In genomic region chr14:90639641-90640040, GRCh38 we compare ENCODE assay signal across 25 cellular contexts.
"Had no signal": no experiment of that assay in that cellular context is flagged by ENCODE, and none has a peak within 500 bp of the region (broad histone marks: within the 10 kb centered on the region; RNA-seq: fewer than 3 reads in every experiment).

No MANE protein-coding gene starts in this region.

- H3K9me3 ChIP-seq: body of pancreas, colonic mucosa, lower lobe of right lung, prostate gland, suprapubic skin, transverse colon, uterus had no signal

- H3K36me3 Mint-ChIP-seq: activated CD8-positive, alpha-beta memory T cell treated with anti-CD3 and anti-CD28 coated beads, Interleukin-2, amount 10 ng/mL, durations not matched to agents 7 days and 5 days; activated naive CD8-positive, alpha-beta T cell treated with anti-CD3 and anti-CD28 coated beads for 36 hours; natural killer cell treated with Interleukin-12 subunit alpha and Interleukin-12 subunit beta and Interleukin-15 and Interleukin-18, amount 100 ng/mL, for 72 hours; T-cell had no signal

- DNase-seq: activated B cell treated with CpG ODN at 0.5 μM for 24 hours; activated CD4-positive, alpha-beta memory T cell treated with anti-CD3 and anti-CD28 coated beads, Interleukin-2, amount 10 ng/mL, durations not matched to agents 7 days and 5 days; activated CD4-positive, alpha-beta T cell treated with anti-CD3 and anti-CD28 coated beads for 4 hours; activated CD8-positive, alpha-beta memory T cell treated with anti-CD3 and anti-CD28 coated beads, Interleukin-2, amount 10 ng/mL, durations not matched to agents 7 days and 5 days; activated naive CD4-positive, alpha-beta T cell; activated naive CD8-positive, alpha-beta T cell treated with anti-CD3 and anti-CD28 coated beads for 36 hours; amniotic stem cell; body of pancreas; central memory CD4-positive, alpha-beta T cell; colonic mucosa; effector CD4-positive, alpha-beta T cell; lower lobe of right lung; right cardiac atrium; stimulated activated naive CD8-positive, alpha-beta T cell treated with anti-CD3 and anti-CD28 coated beads, Interleukin-15, Interleukin-2, amounts not matched to agents 100 U/mL and 50 U/mL, for 24 hours; T-cell; transverse colon; uterus had no signal

- H3K27me3 ChIP-seq: body of pancreas, colonic mucosa, hepatocyte, suprapubic skin, transverse colon, uterus had no signal

- H3K27me3 Mint-ChIP-seq: activated B cell treated with CpG ODN at 0.5 μM for 24 hours; activated CD4-positive, alpha-beta memory T cell treated with anti-CD3 and anti-CD28 coated beads, Interleukin-2, amount 10 ng/mL, durations not matched to agents 7 days and 5 days; activated CD8-positive, alpha-beta memory T cell treated with anti-CD3 and anti-CD28 coated beads, Interleukin-2, amount 10 ng/mL, durations not matched to agents 7 days and 5 days; activated naive CD8-positive, alpha-beta T cell treated with anti-CD3 and anti-CD28 coated beads for 36 hours; activated T-helper 17 cell treated with anti-CD3 and anti-CD28 coated beads, Interleukin-2, amount 50 U/mL, for 72 hours; natural killer cell treated with Interleukin-12 subunit alpha and Interleukin-12 subunit beta and Interleukin-15 and Interleukin-18, amount 100 ng/mL, for 72 hours; T-cell had no signal

- H3K4me1 ChIP-seq: body of pancreas, colonic mucosa, prostate gland, suprapubic skin, uterus had no signal

- H3K4me3 Mint-ChIP-seq: activated B cell treated with CpG ODN at 0.5 μM for 24 hours; activated CD4-positive, alpha-beta memory T cell treated with anti-CD3 and anti-CD28 coated beads, Interleukin-2, amount 10 ng/mL, durations not matched to agents 7 days and 5 days; activated CD8-positive, alpha-beta memory T cell treated with anti-CD3 and anti-CD28 coated beads, Interleukin-2, amount 10 ng/mL, durations not matched to agents 7 days and 5 days; activated naive CD8-positive, alpha-beta T cell treated with anti-CD3 and anti-CD28 coated beads for 36 hours; activated T-helper 17 cell treated with anti-CD3 and anti-CD28 coated beads, Interleukin-2, amount 50 U/mL, for 72 hours; natural killer cell treated with Interleukin-12 subunit alpha and Interleukin-12 subunit beta and Interleukin-15 and Interleukin-18, amount 100 ng/mL, for 72 hours; T-cell had no signal

- H2AFZ ChIP-seq: hepatocyte had no signal

- H3K27ac Mint-ChIP-seq: activated B cell treated with CpG ODN at 0.5 μM for 24 hours; activated CD4-positive, alpha-beta memory T cell treated with anti-CD3 and anti-CD28 coated beads, Interleukin-2, amount 10 ng/mL, durations not matched to agents 7 days and 5 days; activated CD8-positive, alpha-beta memory T cell treated with anti-CD3 and anti-CD28 coated beads, Interleukin-2, amount 10 ng/mL, durations not matched to agents 7 days and 5 days; activated naive CD8-positive, alpha-beta T cell treated with anti-CD3 and anti-CD28 coated beads for 36 hours; activated T-helper 17 cell treated with anti-CD3 and anti-CD28 coated beads, Interleukin-2, amount 50 U/mL, for 72 hours; natural killer cell treated with Interleukin-12 subunit alpha and Interleukin-12 subunit beta and Interleukin-15 and Interleukin-18, amount 100 ng/mL, for 72 hours; T-cell had no signal

- H3K27ac ChIP-seq: body of pancreas, colonic mucosa, hepatocyte, lower lobe of right lung, prostate gland, skin epidermis, suprapubic skin, uterus had no signal

- H3K36me3 ChIP-seq: colonic mucosa, prostate gland, suprapubic skin, transverse colon, uterus had no signal

- H3K4me3 ChIP-seq: body of pancreas, colonic mucosa, hepatocyte, lower lobe of right lung, prostate gland, skin epidermis, suprapubic skin, transverse colon, uterus had no signal

- ATAC-seq: activated CD8-positive, alpha-beta memory T cell treated with anti-CD3 and anti-CD28 coated beads, Interleukin-2, amount 10 ng/mL, durations not matched to agents 7 days and 5 days; activated T-helper 17 cell treated with anti-CD3 and anti-CD28 coated beads, Interleukin-2, amount 50 U/mL, for 72 hours; body of pancreas; esophagus mucosa; lower lobe of right lung; natural killer cell treated with Interleukin-12 subunit alpha and Interleukin-12 subunit beta and Interleukin-15 and Interleukin-18, amount 100 ng/mL, for 72 hours; right cardiac atrium; stimulated activated naive CD8-positive, alpha-beta T cell treated with anti-CD3 and anti-CD28 coated beads, Interleukin-15, Interleukin-2, amounts not matched to agents 100 U/mL and 50 U/mL, for 24 hours; T-cell had no signal

- FAIRE-seq: islet of Langerhans had no signal

- H3K4me2 ChIP-seq: hepatocyte had no signal

- H3K79me2 ChIP-seq: hepatocyte had no signal

- H3K4me1 Mint-ChIP-seq: activated B cell treated with CpG ODN at 0.5 μM for 24 hours; activated CD4-positive, alpha-beta memory T cell treated with anti-CD3 and anti-CD28 coated beads, Interleukin-2, amount 10 ng/mL, durations not matched to agents 7 days and 5 days; activated CD8-positive, alpha-beta memory T cell treated with anti-CD3 and anti-CD28 coated beads, Interleukin-2, amount 10 ng/mL, durations not matched to agents 7 days and 5 days; activated naive CD8-positive, alpha-beta T cell treated with anti-CD3 and anti-CD28 coated beads for 36 hours; activated T-helper 17 cell treated with anti-CD3 and anti-CD28 coated beads, Interleukin-2, amount 50 U/mL, for 72 hours; T-cell had no signal

- H3K9me3 Mint-ChIP-seq: activated B cell treated with CpG ODN at 0.5 μM for 24 hours; activated CD4-positive, alpha-beta memory T cell treated with anti-CD3 and anti-CD28 coated beads, Interleukin-2, amount 10 ng/mL, durations not matched to agents 7 days and 5 days; activated naive CD8-positive, alpha-beta T cell treated with anti-CD3 and anti-CD28 coated beads for 36 hours; activated T-helper 17 cell treated with anti-CD3 and anti-CD28 coated beads, Interleukin-2, amount 50 U/mL, for 72 hours; natural killer cell treated with Interleukin-12 subunit alpha and Interleukin-12 subunit beta and Interleukin-15 and Interleukin-18, amount 100 ng/mL, for 72 hours; T-cell had no signal
